ENCODE assay signal across 1 cellular context in genomic region chr6:138817799-138818198, GRCh38.
TF ChIP-seq lines count a peak whose summit lies in the region.

No MANE protein-coding gene starts in this region.

TF ChIP-seq in HepG2, 621 proteins besides CTCF, POLR2A, EP300 and RAD21 (continued from another document):
- no peak for TF ChIP-seq POGZ (CRISPR knock-in tag; IDR thresholded peaks at IDR 0.05)
- TF ChIP-seq RCOR2 (CRISPR knock-in tag; IDR thresholded peaks at IDR 0.05), result no peak
- TF ChIP-seq NFIB (CRISPR knock-in tag; IDR thresholded peaks at IDR 0.05; ENCODE audit: borderline replicate concordance), result no peak
- no peak for TF ChIP-seq ZNF350 (CRISPR knock-in tag; IDR thresholded peaks at IDR 0.05; ENCODE audit: borderline replicate concordance, low read depth)
- no peak for TF ChIP-seq NFAT5 (CRISPR knock-in tag; IDR thresholded peaks at IDR 0.05)
- no peak for TF ChIP-seq ZNF431 (CRISPR knock-in tag; IDR thresholded peaks at IDR 0.05; ENCODE audit: borderline replicate concordance, low read depth)
- TF ChIP-seq ZNF256 (CRISPR knock-in tag; conservative IDR thresholded peaks at IDR 0.05), result no peak
- no peak for TF ChIP-seq ZNF101 (CRISPR knock-in tag; IDR thresholded peaks at IDR 0.05; ENCODE audit: borderline replicate concordance, low read depth)
- no peak for TF ChIP-seq FOXK1 (CRISPR knock-in tag; IDR thresholded peaks at IDR 0.05; ENCODE audit: borderline replicate concordance, low read depth)
